Comparison of ENCODE assay signal across 1 cellular context in genomic region chr2:240913810-240914644, GRCh38.
TF ChIP-seq lines count a peak whose summit lies in the region.

No MANE protein-coding gene starts in this region.

TF ChIP-seq in HepG2, 621 proteins besides CTCF, POLR2A, EP300 and RAD21 (continued from another document and continues in another):
- TF ChIP-seq ZXDC (CRISPR knock-in tag; IDR thresholded peaks at IDR 0.05) (no peak), MATR3 (CRISPR knock-in tag; IDR thresholded peaks at IDR 0.05) (no peak), ISL2 (CRISPR knock-in tag; IDR thresholded peaks at IDR 0.05) (no peak), FOXP4 (CRISPR knock-in tag; IDR thresholded peaks at IDR 0.05) (no peak), ARID5B (CRISPR knock-in tag; IDR thresholded peaks at IDR 0.05) (0 out of 2 replicates have a peak, but pooled peaks have one; percentile 14), PATZ1 (CRISPR knock-in tag; IDR thresholded peaks at IDR 0.05) (peak; percentile 82), ATF7-NPFF (CRISPR knock-in tag; IDR thresholded peaks at IDR 0.05; ENCODE audit: low read depth) (peak; percentile 42; the same call in 1 of the 2 replicates), ZNF512B (CRISPR knock-in tag; IDR thresholded peaks at IDR 0.05; ENCODE audit: borderline replicate concordance) (no peak), CAMTA2 (CRISPR knock-in tag; IDR thresholded peaks at IDR 0.05; ENCODE audit: borderline replicate concordance) (0 out of 2 replicates have a peak, but pooled peaks have one; percentile 23), PHF8 (CRISPR knock-in tag; IDR thresholded peaks at IDR 0.05) (no peak), ZFP82 (CRISPR knock-in tag; IDR thresholded peaks at IDR 0.05; ENCODE audit: borderline replicate concordance) (no peak), TFAP4 (IDR thresholded peaks at IDR 0.05; ENCODE audit: borderline replicate concordance, low read depth) (no peak), ZNF275 (CRISPR knock-in tag; IDR thresholded peaks at IDR 0.05; ENCODE audit: borderline replicate concordance) (no peak), ZNF101 (CRISPR knock-in tag; IDR thresholded peaks at IDR 0.05; ENCODE audit: borderline replicate concordance, low read depth) (no peak), ZNF557 (CRISPR knock-in tag; IDR thresholded peaks at IDR 0.05) (no peak), PLRG1 (conservative IDR thresholded peaks at IDR 0.05) (no peak), PCBP1 (IDR thresholded peaks at IDR 0.05; ENCODE audit: borderline replicate concordance, low read depth, low read length) (no peak), SRSF9 (IDR thresholded peaks at IDR 0.05; ENCODE audit: borderline replicate concordance, insufficient read depth, low read depth, low read length, poor library complexity, severe bottlenecking) (no peak), PAWR (CRISPR knock-in tag; IDR thresholded peaks at IDR 0.05; ENCODE audit: borderline replicate concordance) (no peak), PBX3 (CRISPR knock-in tag; IDR thresholded peaks at IDR 0.05; ENCODE audit: borderline replicate concordance) (no peak), THYN1 (CRISPR knock-in tag; IDR thresholded peaks at IDR 0.05; ENCODE audit: borderline replicate concordance, low read depth) (no peak), PCBP2 (optimal IDR thresholded peaks at IDR 0.05; ENCODE audit: low read depth, low read length, poor library complexity, severe bottlenecking) (no peak), ELF4 (CRISPR knock-in tag; IDR thresholded peaks at IDR 0.05; ENCODE audit: borderline replicate concordance) (no peak), SOX13 (IDR thresholded peaks at IDR 0.05) (no peak), SOX13 (CRISPR knock-in tag; conservative IDR thresholded peaks at IDR 0.05 in 1 of 2, IDR thresholded peaks at IDR 0.05 in 1 of 2) (no peak), XBP1 (CRISPR knock-in tag; IDR thresholded peaks at IDR 0.05) (no peak), RFX1 (IDR thresholded peaks at IDR 0.05) (no peak), CBX5 (CRISPR knock-in tag; IDR thresholded peaks at IDR 0.05; ENCODE audit: borderline replicate concordance) (peak; percentile 65; the same call in 1 of the 2 replicates), HMG20A (CRISPR knock-in tag; IDR thresholded peaks at IDR 0.05; ENCODE audit: borderline replicate concordance) (no peak), HNF4G (IDR thresholded peaks at IDR 0.05; ENCODE audit: borderline replicate concordance, low read depth, low read length) (no peak), HNF4G (CRISPR knock-in tag; IDR thresholded peaks at IDR 0.05; ENCODE audit: borderline replicate concordance, low read depth) (no peak), CENPBD1 (CRISPR knock-in tag; IDR thresholded peaks at IDR 0.05; ENCODE audit: borderline replicate concordance, low read depth) (no peak), WIZ (CRISPR knock-in tag; IDR thresholded peaks at IDR 0.05) (no peak), NFE2L2 (IDR thresholded peaks at IDR 0.05; ENCODE audit: low read length) (no peak), SRSF4 (IDR thresholded peaks at IDR 0.05; ENCODE audit: low read depth, low read length, poor library complexity, severe bottlenecking) (no peak), ERF (CRISPR knock-in tag; IDR thresholded peaks at IDR 0.05) (peak; percentile 48; the same call in 1 of the 2 replicates), DR1 (CRISPR knock-in tag; IDR thresholded peaks at IDR 0.05) (no peak), ARNT2 (CRISPR knock-in tag; IDR thresholded peaks at IDR 0.05; ENCODE audit: low read depth) (0 out of 2 replicates have a peak, but pooled peaks have one; percentile 51), ZSCAN29 (CRISPR knock-in tag; conservative IDR thresholded peaks at IDR 0.05) (no peak), FOXP1 (IDR thresholded peaks at IDR 0.05) (no peak), FOXP1 (CRISPR knock-in tag; IDR thresholded peaks at IDR 0.05) (no peak), ZGPAT (CRISPR knock-in tag; IDR thresholded peaks at IDR 0.05) (peak; percentile 32; the same call in 1 of the 2 replicates), GLI4 (CRISPR knock-in tag; IDR thresholded peaks at IDR 0.05; ENCODE audit: borderline replicate concordance) (0 out of 2 replicates have a peak, but pooled peaks have one; percentile 37), IKZF4 (CRISPR knock-in tag; IDR thresholded peaks at IDR 0.05; ENCODE audit: borderline replicate concordance, low read depth, not compliant biosample characterization) (no peak)
